ENCODE assay signal across 26 cellular contexts in genomic region chr2:64067326-64067725, GRCh38. TPM values are rescaled to one million over a fixed set of nuclear protein-coding genes. Genes with fewer than 3 reads are reported as not detected.
DNase-seq lines count a peak whose midpoint lies in the region; ATAC-seq, FAIRE-seq and TF ChIP-seq lines count a peak whose summit lies in the region.
"Had no signal": no experiment of that assay in that cellular context is flagged by ENCODE, and none has a peak within 500 bp of the region (broad histone marks: within the 10 kb centered on the region; RNA-seq: fewer than 3 reads in every experiment).

No MANE protein-coding gene starts in this region.

- intact Hi-C loops in K562 (cut with micrococcal nuclease), result no loop called here
- intact Hi-C loops in thyroid gland (cut with DNase I), result no loop called here

- TF ChIP-seq RAD21 in K562 (CRISPR knock-in tag; conservative IDR thresholded peaks at IDR 0.05 in 1 of 2, IDR thresholded peaks at IDR 0.05 in 1 of 2), result peak in 1 of 2 experiments; percentile 22; a peak in 1 of 4 replicates

- no peaks in the 10 kb centered on the region for H3K27me3 ChIP-seq in K562 (ENCODE audit: control insufficient read depth in 2 of 2, insufficient read depth in 2 of 2, low read length in 2 of 2)
- no peaks in the 10 kb centered on the region for H3K27me3 ChIP-seq in thyroid gland
- no peaks in the 10 kb centered on the region for H3K27me3 ChIP-seq in suprapubic skin
- H3K27me3 ChIP-seq: BLaER1 treated with 17β-estradiol and CSF1 and Interleukin-3, amounts not matched to agents 10 nM and 100 nM had no signal

- TF ChIP-seq EP300 in K562 (IDR thresholded peaks at IDR 0.05; ENCODE audit: low read length) (no peak), suprapubic skin (IDR thresholded peaks at IDR 0.05) (no peak)

- DNase-seq in activated naive CD8-positive, alpha-beta T cell treated with anti-CD3 and anti-CD28 coated beads, Interleukin-2, amount 50 U/mL, for 24 hours, result no peak
- no peak for DNase-seq in K562 (ENCODE audit: extremely low read depth in 1 of 4, low spot score in 3 of 4)
- peak; percentile 7 for DNase-seq in fibroblast of gingiva (ENCODE audit: low read depth)
- DNase-seq in thyroid gland, result no peak
- DNase-seq in Kasumi-1 (lab: John Stamatoyannopoulos, UW), result no peak
- no peak for DNase-seq in natural killer cell treated with Interleukin-12 subunit alpha and Interleukin-12 subunit beta and Interleukin-15 and Interleukin-18, amount 100 ng/mL, for 72 hours (ENCODE audit: low spot score)
- no peak for DNase-seq in suprapubic skin (ENCODE audit: low spot score in 2 of 2)
- DNase-seq: ACHN; Caco-2; CD4-positive, alpha-beta memory T cell; DMS 273 treated with DMSO at 0.1 percent for 48 hours; DMS79 treated with DMSO at 0.1 percent for 48 hours; HCEC 1CT; KG1; NCI-H1092 treated with DMSO at 0.1 percent for 48 hours; NCI-H2029 treated with DMSO at 0.1 percent for 48 hours; NCI-H226; NCI-H524; NCI-H774; PC-3; SIG-M5 had no signal

- no peak for FAIRE-seq in K562 (lab: Jason Lieb, UNC)

- no peak overlapping the region for H3K9ac ChIP-seq in K562 (ENCODE audit: insufficient read depth in 1 of 2, low read depth in 2 of 2, low read length in 2 of 2)
- H3K9ac ChIP-seq: BLaER1 treated with 17β-estradiol and CSF1 and Interleukin-3, amounts not matched to agents 10 nM and 100 nM had no signal

- no peaks in the 10 kb centered on the region for H3K79me2 ChIP-seq in K562 (ENCODE audit: control insufficient read depth, insufficient read depth, low read length)

- H3K4me3 ChIP-seq in K562 (no peak overlapping the region), thyroid gland (replicated peaks in 1 of 3) (no peak overlapping the region), suprapubic skin (no peak overlapping the region)
- H3K4me3 ChIP-seq: BLaER1 treated with 17β-estradiol and CSF1 and Interleukin-3, amounts not matched to agents 10 nM and 100 nM had no signal

- H3K27ac ChIP-seq in K562 (ENCODE audit: extremely low read depth, low read depth, low read length), result no peak overlapping the region
- no peak overlapping the region for H3K27ac ChIP-seq in thyroid gland
- no peak overlapping the region for H3K27ac ChIP-seq in suprapubic skin
- H3K27ac ChIP-seq: 22Rv1; BLaER1 treated with 17β-estradiol and CSF1 and Interleukin-3, amounts not matched to agents 10 nM and 100 nM; HL-60 had no signal

- H3K9me3 Mint-ChIP-seq in activated naive CD8-positive, alpha-beta T cell (ENCODE audit: low read depth), result no peaks in the 10 kb centered on the region
- H3K9me3 Mint-ChIP-seq in activated naive CD8-positive, alpha-beta T cell treated with anti-CD3 and anti-CD28 coated beads, Interleukin-2, amount 50 U/mL, for 24 hours, result no peaks in the 10 kb centered on the region
- no peaks in the 10 kb centered on the region for H3K9me3 Mint-ChIP-seq in natural killer cell treated with Interleukin-12 subunit alpha and Interleukin-12 subunit beta and Interleukin-15 and Interleukin-18, amount 100 ng/mL, for 72 hours
- H3K9me3 Mint-ChIP-seq: CD4-positive, alpha-beta memory T cell had no signal

- TF ChIP-seq CTCF in K562 (IDR thresholded peaks at IDR 0.05 in 2 of 3, conservative IDR thresholded peaks at IDR 0.05 in 1 of 3; ENCODE audit: insufficient read depth in 2 of 3, low read depth in 1 of 3, low read length in 3 of 3) (peak in 1 of 3 experiments; percentile 19; a peak in 1 of 6 replicates), thyroid gland (IDR thresholded peaks at IDR 0.05) (no peak), suprapubic skin (IDR thresholded peaks at IDR 0.05) (no peak)

- in situ Hi-C loops in K562 (cut with MboI), result loop anchor here (10.0 kb wide), 1 partner anchor 817 kb away; no protein-coding TSS in a partner anchor

- TF ChIP-seq POLR2A in K562 (conservative IDR thresholded peaks at IDR 0.05), result no peak
- no peak for TF ChIP-seq POLR2A in thyroid gland (IDR thresholded peaks at IDR 0.05)
- TF ChIP-seq POLR2A in suprapubic skin (IDR thresholded peaks at IDR 0.05), result no peak

- no peaks in the 10 kb centered on the region for H3K36me3 ChIP-seq in K562 (ENCODE audit: control insufficient read depth, insufficient read depth, low read length)
- H3K36me3 ChIP-seq in thyroid gland, result no peaks in the 10 kb centered on the region
- no peaks in the 10 kb centered on the region for H3K36me3 ChIP-seq in suprapubic skin
- H3K36me3 ChIP-seq: BLaER1 treated with 17β-estradiol and CSF1 and Interleukin-3, amounts not matched to agents 10 nM and 100 nM had no signal

- H3K27me3 Mint-ChIP-seq in activated naive CD8-positive, alpha-beta T cell, result no peaks in the 10 kb centered on the region
- H3K27me3 Mint-ChIP-seq in activated naive CD8-positive, alpha-beta T cell treated with anti-CD3 and anti-CD28 coated beads, Interleukin-2, amount 50 U/mL, for 24 hours, result no peaks in the 10 kb centered on the region
- peaks cover 0 to 3% of the 10 kb centered on the region in 2 donors for H3K27me3 Mint-ChIP-seq in natural killer cell treated with Interleukin-12 subunit alpha and Interleukin-12 subunit beta and Interleukin-15 and Interleukin-18, amount 100 ng/mL, for 72 hours
- H3K27me3 Mint-ChIP-seq: CD4-positive, alpha-beta memory T cell had no signal

- no peak overlapping the region for H3K4me3 Mint-ChIP-seq in activated naive CD8-positive, alpha-beta T cell
- H3K4me3 Mint-ChIP-seq in activated naive CD8-positive, alpha-beta T cell treated with anti-CD3 and anti-CD28 coated beads, Interleukin-2, amount 50 U/mL, for 24 hours, result no peak overlapping the region
- H3K4me3 Mint-ChIP-seq in natural killer cell treated with Interleukin-12 subunit alpha and Interleukin-12 subunit beta and Interleukin-15 and Interleukin-18, amount 100 ng/mL, for 72 hours, result no peak overlapping the region
- H3K4me3 Mint-ChIP-seq: CD4-positive, alpha-beta memory T cell had no signal

- no peaks in the 10 kb centered on the region for H3K36me3 Mint-ChIP-seq in activated naive CD8-positive, alpha-beta T cell
- H3K36me3 Mint-ChIP-seq in activated naive CD8-positive, alpha-beta T cell treated with anti-CD3 and anti-CD28 coated beads, Interleukin-2, amount 50 U/mL, for 24 hours (ENCODE audit: low read depth), result no peaks in the 10 kb centered on the region
- H3K36me3 Mint-ChIP-seq in natural killer cell treated with Interleukin-12 subunit alpha and Interleukin-12 subunit beta and Interleukin-15 and Interleukin-18, amount 100 ng/mL, for 72 hours, result no peaks in the 10 kb centered on the region
- H3K36me3 Mint-ChIP-seq: CD4-positive, alpha-beta memory T cell had no signal

- peaks cover 34% of the 10 kb centered on the region for H3K4me1 Mint-ChIP-seq in activated naive CD8-positive, alpha-beta T cell (ENCODE audit: low read depth)
- peaks cover 31% of the 10 kb centered on the region for H3K4me1 Mint-ChIP-seq in activated naive CD8-positive, alpha-beta T cell treated with anti-CD3 and anti-CD28 coated beads, Interleukin-2, amount 50 U/mL, for 24 hours
- H3K4me1 Mint-ChIP-seq in natural killer cell treated with Interleukin-12 subunit alpha and Interleukin-12 subunit beta and Interleukin-15 and Interleukin-18, amount 100 ng/mL, for 72 hours (ENCODE audit: low read depth in 2 of 2), result peaks cover 14% of the 10 kb centered on the region in 2 donors

- no peak for ATAC-seq in activated naive CD8-positive, alpha-beta T cell treated with anti-CD3 and anti-CD28 coated beads, Interleukin-2, amount 50 U/mL, for 24 hours
- no peak for ATAC-seq in K562
- ATAC-seq in natural killer cell treated with Interleukin-12 subunit alpha and Interleukin-12 subunit beta and Interleukin-15 and Interleukin-18, amount 100 ng/mL, for 72 hours, result no peak
- ATAC-seq: PC-3, SK-N-SH treated with all-trans-retinoic acid at 6 μM for 48 hours had no signal

- CTCF ChIA-PET in K562 (lab: Yijun Ruan, JAX; ENCODE audit: low intra/inter-chr PET ratio), result no interaction called here

- BruUV-seq in K562 (replicated peaks; lab: Mats Ljungman, UMichigan), result no TSS peak

- peak overlapping the region; percentile 2 for H3K27ac Mint-ChIP-seq in activated naive CD8-positive, alpha-beta T cell
- H3K27ac Mint-ChIP-seq in activated naive CD8-positive, alpha-beta T cell treated with anti-CD3 and anti-CD28 coated beads, Interleukin-2, amount 50 U/mL, for 24 hours, result no peak overlapping the region
- H3K27ac Mint-ChIP-seq in natural killer cell treated with Interleukin-12 subunit alpha and Interleukin-12 subunit beta and Interleukin-15 and Interleukin-18, amount 100 ng/mL, for 72 hours, result no peak overlapping the region

- H3K9me3 ChIP-seq in K562 (replicated peaks; ENCODE audit: control insufficient read depth, insufficient read depth, low read depth, low read length) (no peaks in the 10 kb centered on the region), thyroid gland (no peaks in the 10 kb centered on the region), suprapubic skin (no peaks in the 10 kb centered on the region)
- H3K9me3 ChIP-seq: BLaER1 treated with 17β-estradiol and CSF1 and Interleukin-3, amounts not matched to agents 10 nM and 100 nM; Caco-2 had no signal

- POLR2A ChIA-PET in K562 (lab: Yijun Ruan, JAX), result no interaction called here

- no peak overlapping the region for H3K4me2 ChIP-seq in K562 (ENCODE audit: insufficient read depth, low read length)
- H3K4me2 ChIP-seq: BLaER1 treated with 17β-estradiol and CSF1 and Interleukin-3, amounts not matched to agents 10 nM and 100 nM had no signal

- no peaks in the 10 kb centered on the region for H4K20me1 ChIP-seq in K562 (replicated peaks; ENCODE audit: control insufficient read depth, insufficient read depth, low read length)
- H4K20me1 ChIP-seq: BLaER1 treated with 17β-estradiol and CSF1 and Interleukin-3, amounts not matched to agents 10 nM and 100 nM had no signal

- peak overlapping the region; percentile 40; the same call in 1 of the 2 replicates for H2AFZ ChIP-seq in K562 (ENCODE audit: low read depth, low read length)

- H3K4me1 ChIP-seq in K562 (replicated peaks in 1 of 2; ENCODE audit: control insufficient read depth in 2 of 2, insufficient read depth in 2 of 2, low read length in 2 of 2) (peaks cover 0 to 14% of the 10 kb centered on the region in 2 experiments; a peak in 4 of 5 replicates), thyroid gland (no peaks in the 10 kb centered on the region), suprapubic skin (peaks cover 20% of the 10 kb centered on the region)

- WGBS in K562 (ENCODE audit: insufficient coverage, low coverage, missing lambda C conversion rate), result 0% methylated on average over 1 of the region's 1 CpG
- WGBS in thyroid gland, 2 donors, result 29 to 73% methylated on average over 1 of the region's 1 CpG
- WGBS in suprapubic skin, result 60% methylated on average over 1 of the region's 1 CpG

- H3K9me1 ChIP-seq in K562 (ENCODE audit: control insufficient read depth, insufficient read depth, low read length), result no peaks in the 10 kb centered on the region

RNA-seq across cellular contexts. Expression of gene VPS54, which starts 48.1 kb away (rescaled TPM):
- total RNA-seq in K562 (2011; cell fraction: chromatin; rRNA removed; ENCODE audit: low replicate concordance), result 11.5 and 34.9 TPM in 2 replicates
- total RNA-seq in K562 (2011; cell fraction: nucleolus; rRNA removed), result 4.5 and 6.2 TPM in 2 replicates
- total RNA-seq in K562 (2011; cell fraction: nucleoplasm; rRNA removed), result 10.6 and 14.9 TPM in 2 replicates
- total RNA-seq in K562 (2014; rRNA removed) (11.9 and 12.3 TPM in 2 replicates), K562 (2014; rRNA removed; fragmentation: Illumina TruSeq; extraction: Trizol) (23.2 and 27.2 TPM in 2 replicates), K562 (2015; rRNA removed; fragmentation: Illumina TruSeq; extraction: Trizol) (20.5 and 21.4 TPM in 2 replicates), K562 (2021) (11.1 and 13.1 TPM in 2 replicates), thyroid gland (10 to 100 TPM; 34.4 to 40.8 (median 35.9) TPM), suprapubic skin (10 to 100 TPM; 14.6 to 28.8 (median 21.8) TPM)
- polyA plus RNA-seq in K562 (2011; rRNA removed) (19.0 and 20.8 TPM in 2 replicates), K562 (2014; fragmentation: Illumina TruSeq; extraction: Trizol) (13.8 and 15.6 TPM in 2 replicates), K562 (2014; fragmentation: Nextera tagmentation; extraction: Ambion mirVana) (1 to 10 TPM; 4.9 to 6.1 TPM), K562 (2014; rRNA removed) (13.2 and 15.0 TPM in 2 replicates)
- 3.0 and 6.9 TPM in 2 replicates for polyA plus RNA-seq in K562 (2011; cell fraction: cytosol; rRNA removed)
- 9.3 and 17.6 TPM in 2 replicates for polyA plus RNA-seq in K562 (2011; cell fraction: nucleus; rRNA removed)
- polyA plus RNA-seq in K562 (2012), result 11.5 and 19.7 TPM in 2 replicates
- 29.0 and 41.4 TPM in 2 replicates for polyA minus RNA-seq in K562 (2011; rRNA and poly(A)+ RNA removed)
- 8.3 and 10.3 TPM in 2 replicates for polyA minus RNA-seq in K562 (2011; cell fraction: cytosol; rRNA and poly(A)+ RNA removed)
- 9.7 and 21.3 TPM in 2 replicates for polyA minus RNA-seq in K562 (2011; cell fraction: nucleus; rRNA and poly(A)+ RNA removed)
- total RNA-seq in natural killer cell treated with Interleukin-12 subunit alpha and Interleukin-12 subunit beta and Interleukin-15 and Interleukin-18, amount 100 ng/mL, for 72 hours, result 10 to 100 TPM; 12.8 to 19.7 TPM
